ENCODE assay signal across 1 cellular context in the genomic region with DNA sequence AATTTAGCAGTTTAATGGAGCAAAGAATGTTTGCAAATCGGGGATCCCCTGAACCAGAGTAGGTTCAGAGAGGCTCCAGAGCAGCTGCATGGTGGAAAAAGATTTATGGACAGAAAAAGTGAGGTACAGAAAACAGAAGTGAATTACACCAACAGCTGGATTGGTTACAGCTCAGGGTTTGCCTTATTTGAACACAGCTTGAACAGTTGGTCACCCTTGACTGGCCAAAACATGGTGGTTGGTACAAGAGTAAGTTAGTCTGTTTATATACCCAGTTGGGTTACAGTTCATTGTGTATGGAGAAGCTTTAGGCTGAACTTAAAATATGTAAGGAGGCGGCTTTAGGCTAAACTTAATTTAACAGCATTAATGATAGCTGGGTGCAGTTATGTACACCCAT.
A peak's percentile ranks its signal among the peaks of the same experiment; 100 is the strongest.
TF ChIP-seq lines count a peak whose summit lies in the region.

No MANE protein-coding gene starts in this region.

TF ChIP-seq in GM12878, 131 proteins besides CTCF, POLR2A, EP300 and RAD21 (continued from another document):
- no peak for TF ChIP-seq ZBTB40 (IDR thresholded peaks at IDR 0.05; ENCODE audit: borderline replicate concordance)
- TF ChIP-seq RELA (IDR thresholded peaks at IDR 0.05; ENCODE audit: borderline replicate concordance, partially characterized antibody), result no peak
- no peak for TF ChIP-seq NFIC (IDR thresholded peaks at IDR 0.05; ENCODE audit: low read depth, low read length)
- TF ChIP-seq ETV6 (conservative IDR thresholded peaks at IDR 0.05 in 1 of 2, IDR thresholded peaks at IDR 0.05 in 1 of 2; ENCODE audit: borderline replicate concordance in 1 of 2, low read depth in 1 of 2), result no peak
- no peak for TF ChIP-seq ESRRA (IDR thresholded peaks at IDR 0.05; ENCODE audit: low read length)
- no peak for TF ChIP-seq POLR2AphosphoS2 (IDR thresholded peaks at IDR 0.05; ENCODE audit: low read depth, low read length)
- peak; percentile 66; the same call in 1 of the 2 replicates for TF ChIP-seq PAX5 (IDR thresholded peaks at IDR 0.05; ENCODE audit: borderline replicate concordance, low read depth, low read length)
- TF ChIP-seq, protein P1, sequence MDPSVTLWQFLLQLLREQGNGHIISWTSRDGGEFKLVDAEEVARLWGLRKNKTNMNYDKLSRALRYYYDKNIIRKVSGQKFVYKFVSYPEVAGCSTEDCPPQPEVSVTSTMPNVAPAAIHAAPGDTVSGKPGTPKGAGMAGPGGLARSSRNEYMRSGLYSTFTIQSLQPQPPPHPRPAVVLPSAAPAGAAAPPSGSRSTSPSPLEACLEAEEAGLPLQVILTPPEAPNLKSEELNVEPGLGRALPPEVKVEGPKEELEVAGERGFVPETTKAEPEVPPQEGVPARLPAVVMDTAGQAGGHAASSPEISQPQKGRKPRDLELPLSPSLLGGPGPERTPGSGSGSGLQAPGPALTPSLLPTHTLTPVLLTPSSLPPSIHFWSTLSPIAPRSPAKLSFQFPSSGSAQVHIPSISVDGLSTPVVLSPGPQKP (IDR thresholded peaks at IDR 0.05; ENCODE audit: low read depth, low read length), result no peak
- TF ChIP-seq KAT2A (conservative IDR thresholded peaks at IDR 0.05; ENCODE audit: control insufficient read depth, low read depth, low read length), result no peak
- no peak for TF ChIP-seq SREBF2 (IDR thresholded peaks at IDR 0.05; ENCODE audit: low read length)
- no peak for TF ChIP-seq RAD51 (IDR thresholded peaks at IDR 0.05)
- no peak for TF ChIP-seq YBX1 (IDR thresholded peaks at IDR 0.05)
- no peak for TF ChIP-seq ZZZ3 (IDR thresholded peaks at IDR 0.05; ENCODE audit: control insufficient read depth, insufficient read length, low read depth)
- peak; percentile 37; the same call in 1 of the 2 replicates for TF ChIP-seq SPI1 (IDR thresholded peaks at IDR 0.05; ENCODE audit: borderline replicate concordance, insufficient read depth, low read depth, low read length)
